ENCODE assay signal across 29 cellular contexts in the genomic region with DNA sequence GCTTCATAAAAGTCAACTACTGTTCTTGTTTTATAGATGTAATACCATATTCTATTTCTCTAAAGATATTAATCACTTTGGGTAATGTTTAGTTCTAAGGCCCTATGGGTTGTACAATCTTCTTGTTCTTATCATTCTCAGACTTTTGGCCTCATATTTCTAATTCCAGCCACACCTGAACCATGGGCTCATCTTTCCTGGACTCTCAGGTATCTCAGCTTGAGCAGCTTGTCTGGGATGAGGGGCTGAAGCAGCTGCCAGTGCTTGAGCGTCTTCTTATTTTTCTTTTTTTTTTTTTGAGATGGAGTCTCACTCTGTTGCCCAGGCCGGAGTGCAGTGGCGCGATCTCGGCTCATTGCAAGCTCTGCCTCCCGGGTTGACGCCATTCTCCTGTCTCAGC.
"Had no signal": no experiment of that assay in that cellular context is flagged by ENCODE, and none has a peak within 500 bp of the region (broad histone marks: within the 10 kb centered on the region; RNA-seq: fewer than 3 reads in every experiment).

No MANE protein-coding gene starts in this region.

- H3K27ac ChIP-seq: adrenal gland, ascending aorta, body of pancreas, brain microvascular endothelial cell, breast epithelium, cardiac muscle cell had no signal

- H3K36me3 ChIP-seq: adrenal gland, ascending aorta, brain microvascular endothelial cell, breast epithelium, cardiac muscle cell had no signal

- H3K9me3 ChIP-seq: adrenal gland, ascending aorta, body of pancreas, breast epithelium had no signal

- H3K4me1 ChIP-seq: adrenal gland, body of pancreas, breast epithelium had no signal

- H3K27me3 ChIP-seq: adrenal gland, ascending aorta, body of pancreas, brain microvascular endothelial cell, breast epithelium, cardiac muscle cell had no signal

- DNase-seq: activated effector memory CD4-positive, alpha-beta T cell treated with anti-CD3 and anti-CD28 coated beads, Interleukin-2, amount 50 U/mL, for 16 hours; activated effector memory CD4-positive, alpha-beta T cell treated with Interleukin-2 at 50 U/mL for 16 hours; activated gamma-delta T cell; activated gamma-delta T cell treated with Interleukin-2 at 50 U/mL for 16 hours; activated naive CD4-positive, alpha-beta T cell; activated naive CD4-positive, alpha-beta T cell treated with anti-CD3 and anti-CD28 coated beads for 36 hours; activated naive CD4-positive, alpha-beta T cell treated with anti-CD3 and anti-CD28 coated beads, Interleukin-2, amount 10 ng/mL, durations not matched to agents 7 days and 5 days; activated naive CD4-positive, alpha-beta T cell treated with anti-CD3 and anti-CD28 coated beads, Interleukin-2, amount 50 U/mL, for 16 hours; activated naive CD4-positive, alpha-beta T cell treated with Interleukin-2 at 50 U/mL for 16 hours; activated naive CD8-positive, alpha-beta T cell treated with anti-CD3 and anti-CD28 coated beads for 36 hours; activated naive CD8-positive, alpha-beta T cell treated with anti-CD3 and anti-CD28 coated beads, Interleukin-2, amount 10 ng/mL, durations not matched to agents 7 days and 5 days; activated naive CD8-positive, alpha-beta T cell treated with anti-CD3 and anti-CD28 coated beads, Interleukin-2, amount 50 U/mL, for 24 hours; activated T-cell treated with anti-CD3 and anti-CD28 coated beads, Interleukin-2, amount 50 U/mL, for 24 hours; activated T-cell treated with anti-CD3 and anti-CD28 coated beads, Interleukin-2, amount 50 U/mL, for 4 hours; activated T-cell treated with anti-CD3 and anti-CD28 coated beads, Interleukin-2, amount 50 U/mL, for 48 hours; activated T-cell treated with anti-CD3 and anti-CD28 coated beads, Interleukin-2, amount 50 U/mL, for 72 hours; adrenal gland; amniotic stem cell; amygdala; anterior cingulate cortex; aorta; body of pancreas; brain microvascular endothelial cell; caudate nucleus; central memory CD4-positive, alpha-beta T cell; cerebellar nuclear complex had no signal

- H3K4me3 ChIP-seq: adrenal gland, ascending aorta, body of pancreas, breast epithelium, cardiac muscle cell had no signal
